Comparison of ENCODE assay signal across 18 cellular contexts in the genomic region with DNA sequence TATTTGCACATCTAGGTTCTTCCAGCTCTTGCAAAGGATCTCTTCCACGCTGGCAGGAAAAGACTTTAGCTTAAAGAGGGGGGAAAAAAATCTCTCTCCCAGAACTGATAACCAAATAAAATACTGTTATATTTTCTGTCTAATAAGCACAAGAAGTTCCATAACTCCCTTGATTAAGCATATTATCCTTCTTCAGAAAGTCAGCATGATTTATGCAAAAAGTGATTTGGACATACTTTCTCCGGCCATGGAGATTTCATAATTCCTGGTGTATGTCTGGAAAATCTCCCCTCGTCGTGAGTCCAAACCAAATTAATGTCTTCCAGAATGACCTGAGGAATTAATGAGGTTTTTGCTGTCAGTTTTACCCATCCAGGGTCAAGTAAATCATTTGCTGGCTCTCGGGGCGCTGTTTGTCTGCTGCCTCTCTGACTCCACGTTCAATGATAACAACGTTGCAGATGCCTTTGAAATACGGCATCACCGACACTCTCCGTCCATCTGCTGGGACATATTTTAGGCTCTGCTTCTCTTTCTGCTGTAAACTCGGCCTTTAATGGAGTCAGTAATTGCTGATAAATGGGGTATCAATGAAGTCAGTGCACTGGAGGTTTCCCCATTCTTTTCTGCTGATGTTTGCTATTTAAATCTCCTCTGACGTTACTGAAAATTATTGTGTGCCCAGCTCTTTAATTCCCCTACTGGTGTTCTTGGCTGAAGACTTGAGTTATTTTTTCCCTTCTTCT.
DNase-seq lines count a peak whose midpoint lies in the region; ATAC-seq, FAIRE-seq and TF ChIP-seq lines count a peak whose summit lies in the region.
"Had no signal": no experiment of that assay in that cellular context is flagged by ENCODE, and none has a peak within 500 bp of the region (broad histone marks: within the 10 kb centered on the region; RNA-seq: fewer than 3 reads in every experiment).

No MANE protein-coding gene starts in this region.

- no peak overlapping the region for H3K9ac ChIP-seq in rectal smooth muscle tissue (ENCODE audit: low read length)

- no peak for FAIRE-seq in small intestine (lab: Jason Lieb, UNC)
- FAIRE-seq: GM19239 had no signal

- H3K27me3 Mint-ChIP-seq in effector memory CD8-positive, alpha-beta T cell, result no peaks in the 10 kb centered on the region

- H3K4me3 ChIP-seq in foreskin fibroblast (ENCODE audit: low read depth in 1 of 2, low read length in 2 of 2) (peak overlapping the region; percentile 2 to 25), rectal smooth muscle tissue (ENCODE audit: low read length) (no peak overlapping the region), small intestine (ENCODE audit: low read depth in 1 of 2, low read length in 2 of 2) (no peak overlapping the region)
- H3K4me3 ChIP-seq: mucosa of descending colon had no signal

- no peak for TF ChIP-seq CTCF in foreskin fibroblast (IDR thresholded peaks at IDR 0.05; ENCODE audit: low read depth, low read length)

- peaks cover 3% of the 10 kb centered on the region for H3K36me3 Mint-ChIP-seq in effector memory CD8-positive, alpha-beta T cell (ENCODE audit: insufficient read depth)

- 28 to 45% (median 37%) methylated on average over 13 of the region's 13 CpGs for WGBS in small intestine, 3 donors

- H3K9me3 ChIP-seq in small intestine (ENCODE audit: control insufficient read depth, low read depth), result no peaks in the 10 kb centered on the region
- H3K9me3 ChIP-seq: gastrocnemius medialis, mucosa of descending colon, upper lobe of left lung had no signal

- DNase-seq in AG08395 (ENCODE audit: low spot score) (peak; percentile 25), RPMI7951 (ENCODE audit: low read depth) (peak; percentile 9), foreskin fibroblast (peak in 1 of 2 donors; percentile 59), H4 (ENCODE audit: low spot score) (no peak), anterior cingulate cortex (lab: John Stamatoyannopoulos, UW) (no peak), small intestine (no peak)
- DNase-seq in effector memory CD8-positive, alpha-beta T cell, result no peak
- DNase-seq: activated CD8-positive, alpha-beta memory T cell treated with anti-CD3 and anti-CD28 coated beads for 24 hours; effector CD8-positive, alpha-beta T cell; gastrocnemius medialis; mucosa of descending colon; NCI-H2081; NCI-H526; PC-3; upper lobe of left lung had no signal

- H3K4me3 Mint-ChIP-seq in effector memory CD8-positive, alpha-beta T cell, result no peak overlapping the region

- peak overlapping the region; percentile 2 for H3K27ac ChIP-seq in rectal smooth muscle tissue (ENCODE audit: low read depth, low read length)
- no peak overlapping the region for H3K27ac ChIP-seq in small intestine (ENCODE audit: low read depth in 1 of 2, low read length in 1 of 2)
- H3K27ac ChIP-seq: gastrocnemius medialis, upper lobe of left lung had no signal

- H3K36me3 ChIP-seq in rectal smooth muscle tissue (ENCODE audit: control insufficient read depth, insufficient read depth, low read length) (no peaks in the 10 kb centered on the region), small intestine (ENCODE audit: control insufficient read depth in 2 of 2, insufficient read depth in 2 of 2, low read length in 2 of 2) (no peaks in the 10 kb centered on the region)
- H3K36me3 ChIP-seq: gastrocnemius medialis, upper lobe of left lung had no signal

- no peak overlapping the region for H3K27ac Mint-ChIP-seq in effector memory CD8-positive, alpha-beta T cell
- H3K27ac Mint-ChIP-seq: progenitor cell of endocrine pancreas had no signal

- H3K4me1 ChIP-seq in rectal smooth muscle tissue (ENCODE audit: control insufficient read depth, insufficient read depth, low read length) (no peaks in the 10 kb centered on the region), small intestine (ENCODE audit: control insufficient read depth in 2 of 2, insufficient read depth in 1 of 2, low read depth in 1 of 2, low read length in 1 of 2) (no peaks in the 10 kb centered on the region)
- H3K4me1 ChIP-seq: gastrocnemius medialis had no signal

- no peak for ATAC-seq in effector memory CD8-positive, alpha-beta T cell (replicated peaks)
- ATAC-seq: gastrocnemius medialis, mucosa of descending colon, PC-3 had no signal

- H3K9me3 Mint-ChIP-seq in effector memory CD8-positive, alpha-beta T cell, result peaks cover 0 to 8% of the 10 kb centered on the region in 2 donors

- H3K27me3 ChIP-seq in rectal smooth muscle tissue (ENCODE audit: control insufficient read depth, insufficient read depth, low read length) (no peaks in the 10 kb centered on the region), small intestine (ENCODE audit: control insufficient read depth in 2 of 2, insufficient read depth in 2 of 2, low read length in 2 of 2) (no peaks in the 10 kb centered on the region)
- H3K27me3 ChIP-seq: gastrocnemius medialis, upper lobe of left lung had no signal

- no peaks in the 10 kb centered on the region for H3K4me1 Mint-ChIP-seq in effector memory CD8-positive, alpha-beta T cell (ENCODE audit: low read depth in 2 of 2)

Comparison
In these comparisons a context has a peak if more than half of its experiments do, and no peak if none do; other contexts are left out.
1. DNase-seq: peak in AG08395 (single experiment) and RPMI7951 (single experiment); none in H4 (single experiment), anterior cingulate cortex (0 of 58), effector memory CD8-positive, alpha-beta T cell (0 of 3) and small intestine (single experiment).
2. H3K4me3 ChIP-seq: peak in foreskin fibroblast (2 of 2); none in rectal smooth muscle tissue (single experiment) and small intestine (0 of 2).